2 cellular contexts compared by ENCODE assay signal in genomic region chr17:78945455-78945854, GRCh38. TPM values are rescaled to one million over a fixed set of nuclear protein-coding genes. Genes with fewer than 3 reads are reported as not detected.
"Had no signal": no experiment of that assay in that cellular context is flagged by ENCODE, and none has a peak within 500 bp of the region (broad histone marks: within the 10 kb centered on the region; RNA-seq: fewer than 3 reads in every experiment).

No MANE protein-coding gene starts in this region.

RNA-seq across cellular contexts. Expression of gene CEP295NL, which starts 42.5 kb away (rescaled TPM):
- total RNA-seq: H4, HepG2 had no signal
